Comparison of ENCODE assay signal across 26 cellular contexts in genomic region chr14:26402126-26402525, GRCh38.
"Had no signal": no experiment of that assay in that cellular context is flagged by ENCODE, and none has a peak within 500 bp of the region (broad histone marks: within the 10 kb centered on the region; RNA-seq: fewer than 3 reads in every experiment).

No MANE protein-coding gene starts in this region.

- H3K4me3 Mint-ChIP-seq: activated CD4-positive, alpha-beta memory T cell treated with anti-CD3 and anti-CD28 coated beads, Interleukin-2, amount 10 ng/mL, durations not matched to agents 7 days and 5 days; activated CD4-positive, alpha-beta T cell treated with anti-CD3 and anti-CD28 coated beads, Interleukin-2, amount 10 ng/mL, durations not matched to agents 7 days and 5 days; activated naive CD4-positive, alpha-beta T cell treated with anti-CD3 and anti-CD28 coated beads, Interleukin-2, amount 10 ng/mL, durations not matched to agents 7 days and 5 days; activated naive CD8-positive, alpha-beta T cell treated with anti-CD3 and anti-CD28 coated beads, Interleukin-2, amount 10 ng/mL, durations not matched to agents 7 days and 5 days; activated T-cell treated with anti-CD3 and anti-CD28 coated beads, Interleukin-2, amount 50 U/mL, for 24 hours; activated T-cell treated with anti-CD3 and anti-CD28 coated beads, Interleukin-2, amount 50 U/mL, for 72 hours; endodermal cell; WTC11 had no signal

- H3K36me3 ChIP-seq: ascending aorta, breast epithelium, cardiac muscle cell, colonic mucosa had no signal

- H3K27ac ChIP-seq: ascending aorta, breast epithelium, cardiac muscle cell, colonic mucosa had no signal

- H3K4me1 ChIP-seq: ascending aorta, breast epithelium, colonic mucosa had no signal

- H3K4me3 ChIP-seq: ascending aorta, breast epithelium, cardiac muscle cell, colonic mucosa had no signal

- DNase-seq: activated CD4-positive, alpha-beta memory T cell treated with anti-CD3 and anti-CD28 coated beads, Interleukin-2, amount 10 ng/mL, durations not matched to agents 7 days and 5 days; activated CD4-positive, alpha-beta T cell treated with anti-CD3 and anti-CD28 coated beads for 1 hour; activated CD4-positive, alpha-beta T cell treated with anti-CD3 and anti-CD28 coated beads for 4 hours; activated CD4-positive, alpha-beta T cell treated with anti-CD3 and anti-CD28 coated beads, Interleukin-2, amount 10 ng/mL, durations not matched to agents 7 days and 5 days; activated CD4-positive, alpha-beta T cell treated with anti-CD3 and anti-CD28 coated beads, Interleukin-2, amount 50 U/mL, for 4 hours; activated CD8-positive, alpha-beta memory T cell treated with anti-CD3 and anti-CD28 coated beads, Interleukin-2, amount 50 U/mL, for 48 hours; activated gamma-delta T cell; activated naive CD4-positive, alpha-beta T cell; activated naive CD4-positive, alpha-beta T cell treated with anti-CD3 and anti-CD28 coated beads, Interleukin-2, amount 10 ng/mL, durations not matched to agents 7 days and 5 days; activated naive CD8-positive, alpha-beta T cell treated with anti-CD3 and anti-CD28 coated beads, Interleukin-2, amount 10 ng/mL, durations not matched to agents 7 days and 5 days; activated T-cell treated with anti-CD3 and anti-CD28 coated beads for 4 hours; activated T-cell treated with anti-CD3 and anti-CD28 coated beads, Interleukin-2, amount 50 U/mL, for 24 hours; activated T-cell treated with anti-CD3 and anti-CD28 coated beads, Interleukin-2, amount 50 U/mL, for 72 hours; central memory CD4-positive, alpha-beta T cell; colonic mucosa; effector CD8-positive, alpha-beta T cell; endodermal cell; foreskin fibroblast; T-helper 2 cell had no signal

- H3K27me3 Mint-ChIP-seq: activated CD4-positive, alpha-beta memory T cell treated with anti-CD3 and anti-CD28 coated beads, Interleukin-2, amount 10 ng/mL, durations not matched to agents 7 days and 5 days; activated CD4-positive, alpha-beta T cell treated with anti-CD3 and anti-CD28 coated beads, Interleukin-2, amount 10 ng/mL, durations not matched to agents 7 days and 5 days; activated naive CD4-positive, alpha-beta T cell treated with anti-CD3 and anti-CD28 coated beads, Interleukin-2, amount 10 ng/mL, durations not matched to agents 7 days and 5 days; activated naive CD8-positive, alpha-beta T cell treated with anti-CD3 and anti-CD28 coated beads, Interleukin-2, amount 10 ng/mL, durations not matched to agents 7 days and 5 days; activated T-cell treated with anti-CD3 and anti-CD28 coated beads, Interleukin-2, amount 50 U/mL, for 24 hours had no signal

- FAIRE-seq: frontal cortex had no signal

- H3K27me3 ChIP-seq: ascending aorta, breast epithelium, cardiac muscle cell, colonic mucosa had no signal

- H3K9me3 ChIP-seq: ascending aorta, breast epithelium, colonic mucosa had no signal

- H3K4me1 Mint-ChIP-seq: activated CD4-positive, alpha-beta memory T cell treated with anti-CD3 and anti-CD28 coated beads, Interleukin-2, amount 10 ng/mL, durations not matched to agents 7 days and 5 days; activated CD4-positive, alpha-beta T cell treated with anti-CD3 and anti-CD28 coated beads, Interleukin-2, amount 10 ng/mL, durations not matched to agents 7 days and 5 days; activated naive CD4-positive, alpha-beta T cell treated with anti-CD3 and anti-CD28 coated beads, Interleukin-2, amount 10 ng/mL, durations not matched to agents 7 days and 5 days; activated naive CD8-positive, alpha-beta T cell treated with anti-CD3 and anti-CD28 coated beads, Interleukin-2, amount 10 ng/mL, durations not matched to agents 7 days and 5 days had no signal

- H3K36me3 Mint-ChIP-seq: activated naive CD4-positive, alpha-beta T cell treated with anti-CD3 and anti-CD28 coated beads, Interleukin-2, amount 10 ng/mL, durations not matched to agents 7 days and 5 days; activated naive CD4-positive, alpha-beta T cell treated with anti-CD3 and anti-CD28 coated beads, Interleukin-2, amount 50 U/mL, for 72 hours; activated naive CD8-positive, alpha-beta T cell treated with anti-CD3 and anti-CD28 coated beads, Interleukin-2, amount 10 ng/mL, durations not matched to agents 7 days and 5 days; brain; WTC11 had no signal

- H3K9me3 Mint-ChIP-seq: endodermal cell, WTC11 had no signal

- H3K27ac Mint-ChIP-seq: activated CD4-positive, alpha-beta memory T cell treated with anti-CD3 and anti-CD28 coated beads, Interleukin-2, amount 10 ng/mL, durations not matched to agents 7 days and 5 days; activated CD4-positive, alpha-beta T cell treated with anti-CD3 and anti-CD28 coated beads, Interleukin-2, amount 10 ng/mL, durations not matched to agents 7 days and 5 days; activated naive CD4-positive, alpha-beta T cell treated with anti-CD3 and anti-CD28 coated beads, Interleukin-2, amount 10 ng/mL, durations not matched to agents 7 days and 5 days; activated naive CD4-positive, alpha-beta T cell treated with anti-CD3 and anti-CD28 coated beads, Interleukin-2, amount 50 U/mL, for 72 hours; activated naive CD8-positive, alpha-beta T cell treated with anti-CD3 and anti-CD28 coated beads, Interleukin-2, amount 10 ng/mL, durations not matched to agents 7 days and 5 days; activated T-cell treated with anti-CD3 and anti-CD28 coated beads, Interleukin-2, amount 50 U/mL, for 24 hours; activated T-cell treated with anti-CD3 and anti-CD28 coated beads, Interleukin-2, amount 50 U/mL, for 72 hours; endodermal cell; WTC11 had no signal
